22 cellular contexts compared by ENCODE assay signal in genomic region chr17:68175416-68175815, GRCh38.
DNase-seq lines count a peak whose midpoint lies in the region; ATAC-seq lines count a peak whose summit lies in the region.
"Had no signal": no experiment of that assay in that cellular context is flagged by ENCODE, and none has a peak within 500 bp of the region (broad histone marks: within the 10 kb centered on the region; RNA-seq: fewer than 3 reads in every experiment).

No MANE protein-coding gene starts in this region.

- H3K4me1 ChIP-seq in Karpas-422 (ENCODE audit: low read length) = peaks cover 26% of the 10 kb centered on the region
- H3K4me1 ChIP-seq: A549, BE2C had no signal

- H3K4me1 Mint-ChIP-seq in activated CD8-positive, alpha-beta memory T cell treated with anti-CD3 and anti-CD28 coated beads, Interleukin-2, amount 10 ng/mL, durations not matched to agents 7 days and 5 days = peaks cover 14% of the 10 kb centered on the region
- peaks cover 9% of the 10 kb centered on the region for H3K4me1 Mint-ChIP-seq in stimulated activated effector memory CD8-positive, alpha-beta T cell treated with anti-CD3 and anti-CD28 coated beads, Interleukin-12 subunit alpha, Interleukin-12 subunit beta, amount 100 ng/mL, for 72 hours
- H3K4me1 Mint-ChIP-seq: GM23338 had no signal

- H3K27me3 ChIP-seq in Karpas-422 (ENCODE audit: low read length) = no peaks in the 10 kb centered on the region
- H3K27me3 ChIP-seq: BE2C; BLaER1 treated with 17β-estradiol and CSF1 and Interleukin-3, amounts not matched to agents 10 nM and 100 nM had no signal

- no peak overlapping the region for H3K27ac ChIP-seq in Karpas-422 (ENCODE audit: low read length)
- H3K27ac ChIP-seq: A549; BLaER1 treated with 17β-estradiol and CSF1 and Interleukin-3, amounts not matched to agents 10 nM and 100 nM had no signal

- ATAC-seq in activated CD8-positive, alpha-beta memory T cell treated with anti-CD3 and anti-CD28 coated beads, Interleukin-2, amount 10 ng/mL, durations not matched to agents 7 days and 5 days = no peak
- no peak for ATAC-seq in stimulated activated effector memory CD8-positive, alpha-beta T cell treated with anti-CD3 and anti-CD28 coated beads, Interleukin-12 subunit alpha, Interleukin-12 subunit beta, amount 100 ng/mL, for 72 hours
- ATAC-seq: A549, GM23338, HCT116 had no signal

- H2AFZ ChIP-seq in Karpas-422 (ENCODE audit: low read length) = no peak overlapping the region
- H2AFZ ChIP-seq: GM23338 had no signal

- H3K9me3 Mint-ChIP-seq in activated CD8-positive, alpha-beta memory T cell treated with anti-CD3 and anti-CD28 coated beads, Interleukin-2, amount 10 ng/mL, durations not matched to agents 7 days and 5 days (ENCODE audit: low read depth) = peaks cover 2% of the 10 kb centered on the region
- H3K9me3 Mint-ChIP-seq in stimulated activated effector memory CD8-positive, alpha-beta T cell treated with anti-CD3 and anti-CD28 coated beads, Interleukin-12 subunit alpha, Interleukin-12 subunit beta, amount 100 ng/mL, for 72 hours = no peaks in the 10 kb centered on the region
- H3K9me3 Mint-ChIP-seq: CD4-positive, alpha-beta T cell; CD8-positive, alpha-beta memory T cell; GM23338; H9 had no signal

- no peak overlapping the region for H3K4me3 Mint-ChIP-seq in activated CD8-positive, alpha-beta memory T cell treated with anti-CD3 and anti-CD28 coated beads, Interleukin-2, amount 10 ng/mL, durations not matched to agents 7 days and 5 days
- H3K4me3 Mint-ChIP-seq in stimulated activated effector memory CD8-positive, alpha-beta T cell treated with anti-CD3 and anti-CD28 coated beads, Interleukin-12 subunit alpha, Interleukin-12 subunit beta, amount 100 ng/mL, for 72 hours = no peak overlapping the region
- H3K4me3 Mint-ChIP-seq: CD14-positive monocyte; CD4-positive, alpha-beta T cell; GM23338; H9 had no signal

- H3K36me3 Mint-ChIP-seq in activated CD8-positive, alpha-beta memory T cell treated with anti-CD3 and anti-CD28 coated beads, Interleukin-2, amount 10 ng/mL, durations not matched to agents 7 days and 5 days = peaks cover 2% of the 10 kb centered on the region
- peaks cover 1% of the 10 kb centered on the region for H3K36me3 Mint-ChIP-seq in stimulated activated effector memory CD8-positive, alpha-beta T cell treated with anti-CD3 and anti-CD28 coated beads, Interleukin-12 subunit alpha, Interleukin-12 subunit beta, amount 100 ng/mL, for 72 hours
- H3K36me3 Mint-ChIP-seq: CD14-positive monocyte; CD8-positive, alpha-beta memory T cell had no signal

- H3K36me3 ChIP-seq in Karpas-422 (ENCODE audit: insufficient read depth, low read length) = no peaks in the 10 kb centered on the region
- H3K36me3 ChIP-seq: BE2C; BLaER1 treated with 17β-estradiol and CSF1 and Interleukin-3, amounts not matched to agents 10 nM and 100 nM had no signal

- H3K9me2 ChIP-seq in Karpas-422 (replicated peaks; ENCODE audit: insufficient read depth, low read length) = no peaks in the 10 kb centered on the region

- H3K27me3 Mint-ChIP-seq in activated CD8-positive, alpha-beta memory T cell treated with anti-CD3 and anti-CD28 coated beads, Interleukin-2, amount 10 ng/mL, durations not matched to agents 7 days and 5 days = no peaks in the 10 kb centered on the region
- H3K27me3 Mint-ChIP-seq: CD4-positive, alpha-beta T cell; CD8-positive, alpha-beta memory T cell had no signal

- no peak overlapping the region for H3K4me2 ChIP-seq in Karpas-422 (ENCODE audit: low read depth, low read length, poor library complexity, severe bottlenecking)
- H3K4me2 ChIP-seq: A549; BLaER1 treated with 17β-estradiol and CSF1 and Interleukin-3, amounts not matched to agents 10 nM and 100 nM; GM23338 had no signal

- no peak overlapping the region for H3K4me3 ChIP-seq in Karpas-422 (ENCODE audit: low read length)
- H3K4me3 ChIP-seq: A549; BLaER1 treated with 17β-estradiol and CSF1 and Interleukin-3, amounts not matched to agents 10 nM and 100 nM; GM23338 had no signal

- no peak overlapping the region for H3K27ac Mint-ChIP-seq in activated CD8-positive, alpha-beta memory T cell treated with anti-CD3 and anti-CD28 coated beads, Interleukin-2, amount 10 ng/mL, durations not matched to agents 7 days and 5 days
- peak overlapping the region; percentile 8 for H3K27ac Mint-ChIP-seq in stimulated activated effector memory CD8-positive, alpha-beta T cell treated with anti-CD3 and anti-CD28 coated beads, Interleukin-12 subunit alpha, Interleukin-12 subunit beta, amount 100 ng/mL, for 72 hours
- H3K27ac Mint-ChIP-seq: CD14-positive monocyte; CD4-positive, alpha-beta T cell; GM23338 had no signal

- DNase-seq in activated CD8-positive, alpha-beta memory T cell treated with anti-CD3 and anti-CD28 coated beads, Interleukin-2, amount 50 U/mL, for 48 hours = peak; percentile 38
- DNase-seq in activated CD8-positive, alpha-beta memory T cell treated with anti-CD3 and anti-CD28 coated beads, Interleukin-2, amount 10 ng/mL, durations not matched to agents 7 days and 5 days = no peak
- DNase-seq in iPS-NIHi7 (ENCODE audit: extremely low spot score) = peak; percentile 1
- DNase-seq in stimulated activated effector memory CD8-positive, alpha-beta T cell treated with anti-CD3 and anti-CD28 coated beads, Interleukin-12 subunit alpha, Interleukin-12 subunit beta, amount 100 ng/mL, for 72 hours (ENCODE audit: low spot score in 2 of 2) = no peak
- no peak for DNase-seq in activated CD4-positive, alpha-beta T cell treated with anti-CD3 and anti-CD28 coated beads, Interleukin-2, amount 50 U/mL, for 1 hour
- DNase-seq in NCI-H146 (lab: John Stamatoyannopoulos, UW) = no peak
- no peak for DNase-seq in Karpas-422
- DNase-seq: 8988T; ACHN; AML-193; BE2C; CD4-positive, alpha-beta T cell; CD8-positive, alpha-beta memory T cell; DMS 273 treated with DMSO at 0.1 percent for 48 hours; DMS79; GF-D8; H9 had no signal

- H3K9ac ChIP-seq in Karpas-422 (ENCODE audit: low read length) = no peak overlapping the region
- H3K9ac ChIP-seq: BLaER1 treated with 17β-estradiol and CSF1 and Interleukin-3, amounts not matched to agents 10 nM and 100 nM had no signal

- H4K20me1 ChIP-seq in Karpas-422 (ENCODE audit: insufficient read depth, low read depth, low read length) = no peaks in the 10 kb centered on the region
- H4K20me1 ChIP-seq: BLaER1 treated with 17β-estradiol and CSF1 and Interleukin-3, amounts not matched to agents 10 nM and 100 nM had no signal

- CTCF ChIA-PET in activated CD8-positive, alpha-beta memory T cell treated with anti-CD3 and anti-CD28 coated beads, Interleukin-2, amount 10 ng/mL, durations not matched to agents 7 days and 5 days (lab: Charles Lee) = interaction anchor here (3.6 kb wide), 1 partner anchor 25 kb away, joined by 31 read pairs; no protein-coding TSS in a partner anchor

- H3K79me2 ChIP-seq in Karpas-422 (ENCODE audit: low read length) = no peaks in the 10 kb centered on the region

- H3K9me3 ChIP-seq in Karpas-422 (ENCODE audit: low read length) = no peaks in the 10 kb centered on the region; the same call in 1 of the 2 replicates
- H3K9me3 ChIP-seq: A549, BE2C had no signal

Comparison
In these comparisons a context has a peak if more than half of its experiments do, and no peak if none do; other contexts are left out.
1. DNase-seq: peak in activated CD8-positive, alpha-beta memory T cell treated with anti-CD3 and anti-CD28 coated beads, Interleukin-2, amount 50 U/mL, for 48 hours (single experiment) and iPS-NIHi7 (single experiment); none in activated CD8-positive, alpha-beta memory T cell treated with anti-CD3 and anti-CD28 coated beads, Interleukin-2, amount 10 ng/mL, durations not matched to agents 7 days and 5 days (single experiment), stimulated activated effector memory CD8-positive, alpha-beta T cell treated with anti-CD3 and anti-CD28 coated beads, Interleukin-12 subunit alpha, Interleukin-12 subunit beta, amount 100 ng/mL, for 72 hours (0 of 2), activated CD4-positive, alpha-beta T cell treated with anti-CD3 and anti-CD28 coated beads, Interleukin-2, amount 50 U/mL, for 1 hour (single experiment), NCI-H146 (single experiment) and Karpas-422 (single experiment).